In the genomic region with DNA sequence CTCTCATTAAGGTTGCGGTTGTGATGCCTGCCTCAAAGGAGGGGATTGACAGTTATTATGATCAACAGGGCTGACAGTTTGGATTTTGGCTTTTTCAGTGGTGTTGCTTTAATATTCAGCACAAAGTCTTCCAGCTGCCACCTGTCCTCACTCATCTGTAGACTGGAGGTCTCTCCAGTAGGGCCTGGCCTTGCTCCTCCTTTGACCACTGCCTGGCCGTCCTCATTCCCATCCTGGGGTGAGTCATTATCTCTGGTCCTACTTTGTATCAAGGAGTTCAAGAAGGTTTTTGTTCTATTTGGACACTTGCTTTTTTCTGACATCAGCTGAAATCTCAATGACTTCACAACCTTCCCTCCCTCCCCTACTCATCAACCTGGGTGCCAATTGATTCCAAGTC, we compare ENCODE assay signal across 1 cellular context.
TF ChIP-seq lines count a peak whose summit lies in the region.

No MANE protein-coding gene starts in this region.

TF ChIP-seq in H1, 55 proteins besides CTCF, POLR2A, EP300 and RAD21:
- TF ChIP-seq PHF8 (conservative IDR thresholded peaks at IDR 0.05; ENCODE audit: low read depth, low read length) (no peak), NANOG (IDR thresholded peaks at IDR 0.05; ENCODE audit: insufficient read depth, low read depth, low read length, poor library complexity, severe bottlenecking) (no peak), TAF1 (IDR thresholded peaks at IDR 0.05; ENCODE audit: low read depth, low read length) (no peak), KDM1A (IDR thresholded peaks at IDR 0.05; ENCODE audit: borderline replicate concordance, low read length) (no peak), SP1 (IDR thresholded peaks at IDR 0.05; ENCODE audit: low read depth, low read length) (no peak), TAF7 (optimal IDR thresholded peaks at IDR 0.05; ENCODE audit: borderline replicate concordance, low read depth, low read length) (no peak), KDM4A (IDR thresholded peaks at IDR 0.05; ENCODE audit: low read depth, low read length, severe bottlenecking) (no peak), RNF2 (IDR thresholded peaks at IDR 0.05; ENCODE audit: borderline replicate concordance, low read depth, low read length, missing control alignments, poor library complexity, severe bottlenecking) (no peak), CBX8 (IDR thresholded peaks at IDR 0.05; ENCODE audit: borderline replicate concordance, low read depth, low read length) (no peak), JUN (IDR thresholded peaks at IDR 0.05; ENCODE audit: low read depth, low read length) (no peak), CEBPB (IDR thresholded peaks at IDR 0.05; ENCODE audit: low read depth, low read length) (no peak), SUZ12 (IDR thresholded peaks at IDR 0.05; ENCODE audit: low read length) (no peak), CTBP2 (IDR thresholded peaks at IDR 0.05; ENCODE audit: borderline replicate concordance, insufficient read depth, insufficient read length, low read length) (no peak)
- TF ChIP-seq, protein P1, sequence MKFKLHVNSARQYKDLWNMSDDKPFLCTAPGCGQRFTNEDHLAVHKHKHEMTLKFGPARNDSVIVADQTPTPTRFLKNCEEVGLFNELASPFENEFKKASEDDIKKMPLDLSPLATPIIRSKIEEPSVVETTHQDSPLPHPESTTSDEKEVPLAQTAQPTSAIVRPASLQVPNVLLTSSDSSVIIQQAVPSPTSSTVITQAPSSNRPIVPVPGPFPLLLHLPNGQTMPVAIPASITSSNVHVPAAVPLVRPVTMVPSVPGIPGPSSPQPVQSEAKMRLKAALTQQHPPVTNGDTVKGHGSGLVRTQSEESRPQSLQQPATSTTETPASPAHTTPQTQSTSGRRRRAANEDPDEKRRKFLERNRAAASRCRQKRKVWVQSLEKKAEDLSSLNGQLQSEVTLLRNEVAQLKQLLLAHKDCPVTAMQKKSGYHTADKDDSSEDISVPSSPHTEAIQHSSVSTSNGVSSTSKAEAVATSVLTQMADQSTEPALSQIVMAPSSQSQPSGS (IDR thresholded peaks at IDR 0.05; ENCODE audit: low read length) = no peak
- TF ChIP-seq, protein P2, sequence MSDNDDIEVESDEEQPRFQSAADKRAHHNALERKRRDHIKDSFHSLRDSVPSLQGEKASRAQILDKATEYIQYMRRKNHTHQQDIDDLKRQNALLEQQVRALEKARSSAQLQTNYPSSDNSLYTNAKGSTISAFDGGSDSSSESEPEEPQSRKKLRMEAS (IDR thresholded peaks at IDR 0.05) = no peak
